Comparison of ENCODE assay signal across 16 cellular contexts in the genomic region with DNA sequence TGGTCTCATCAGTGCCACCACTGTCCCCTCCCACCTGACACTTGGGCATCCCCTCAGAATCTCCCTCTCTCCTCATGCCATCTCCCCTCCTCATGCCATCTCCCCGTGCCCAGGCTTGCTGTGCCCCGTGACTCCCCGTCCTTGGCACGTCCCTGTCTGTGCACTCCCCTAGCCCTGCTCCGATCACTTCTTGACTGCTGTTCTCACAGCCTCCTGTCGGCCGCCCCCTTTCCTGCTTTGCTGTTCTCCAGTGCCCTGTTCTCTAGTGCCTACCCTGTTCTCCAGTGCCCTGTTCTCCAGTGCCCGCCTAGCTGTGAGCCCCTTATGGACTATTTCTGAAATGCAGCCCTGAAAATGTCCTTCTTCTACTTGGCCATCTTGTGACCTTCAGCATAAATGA.
DNase-seq lines count a peak whose midpoint lies in the region; ATAC-seq and TF ChIP-seq lines count a peak whose summit lies in the region.
"Had no signal": no experiment of that assay in that cellular context is flagged by ENCODE, and none has a peak within 500 bp of the region (broad histone marks: within the 10 kb centered on the region; RNA-seq: fewer than 3 reads in every experiment).

No MANE protein-coding gene starts in this region.

- intact Hi-C loops in Calu3 (cut with micrococcal nuclease; ENCODE audit: unreplicated experiment) (no loop called here), vagina (cut with DNase I) (no loop called here)

- peaks cover 6% of the 10 kb centered on the region for H4K20me1 ChIP-seq in neural progenitor cell (ENCODE audit: low read depth)
- H4K20me1 ChIP-seq: BLaER1 had no signal

- H3K27ac ChIP-seq in endodermal cell (ENCODE audit: low read depth, low read length) (no peak overlapping the region), neural progenitor cell (no peak overlapping the region), vagina (no peak overlapping the region)
- H3K27ac ChIP-seq: BLaER1 had no signal

- H3K4me3 Mint-ChIP-seq in Calu3 (ENCODE audit: low read depth, unreplicated experiment) (no peak overlapping the region), endodermal cell (no peak overlapping the region), neural progenitor cell (no peak overlapping the region)
- no peak overlapping the region for H3K4me3 Mint-ChIP-seq in stimulated activated effector memory CD8-positive, alpha-beta T cell treated with anti-CD3 and anti-CD28 coated beads, Interleukin-12 subunit alpha, Interleukin-12 subunit beta, amount 100 ng/mL, for 72 hours
- H3K4me3 Mint-ChIP-seq: CD8-positive, alpha-beta memory T cell; GM23338 had no signal

- H3K36me3 ChIP-seq in endodermal cell (ENCODE audit: control insufficient read depth, insufficient read depth, low read length) (peaks cover 37% of the 10 kb centered on the region), neural progenitor cell (no peaks in the 10 kb centered on the region), vagina (no peaks in the 10 kb centered on the region)

- peak overlapping the region; percentile 18 for H3K27ac Mint-ChIP-seq in Calu3 (ENCODE audit: unreplicated experiment)
- peak overlapping the region; percentile 40 for H3K27ac Mint-ChIP-seq in endodermal cell
- peak overlapping the region; percentile 83 for H3K27ac Mint-ChIP-seq in neural progenitor cell
- H3K27ac Mint-ChIP-seq in stimulated activated effector memory CD8-positive, alpha-beta T cell treated with anti-CD3 and anti-CD28 coated beads, Interleukin-12 subunit alpha, Interleukin-12 subunit beta, amount 100 ng/mL, for 72 hours, result peak overlapping the region; percentile 39

- peaks cover 6% of the 10 kb centered on the region for H3F3A ChIP-seq in neural progenitor cell (ENCODE audit: low read depth)

- H3K4me1 Mint-ChIP-seq in Calu3 (ENCODE audit: low read depth, unreplicated experiment) (no peaks in the 10 kb centered on the region), endodermal cell (no peaks in the 10 kb centered on the region), neural progenitor cell (peaks cover 63% of the 10 kb centered on the region)
- H3K4me1 Mint-ChIP-seq in stimulated activated effector memory CD8-positive, alpha-beta T cell treated with anti-CD3 and anti-CD28 coated beads, Interleukin-12 subunit alpha, Interleukin-12 subunit beta, amount 100 ng/mL, for 72 hours, result no peaks in the 10 kb centered on the region
- H3K4me1 Mint-ChIP-seq: CD8-positive, alpha-beta memory T cell had no signal

- WGBS in endodermal cell (ENCODE audit: insufficient coverage in 1 of 2, insufficient read length in 1 of 2), 2 experiments, result 91 to 100% methylated on average over 7 to 8 of the region's 8 CpGs

- H3K9me3 ChIP-seq in endodermal cell (ENCODE audit: control insufficient read depth, low read length), result no peaks in the 10 kb centered on the region
- H3K9me3 ChIP-seq in neural progenitor cell (ENCODE audit: low read depth), result no peaks in the 10 kb centered on the region
- no peaks in the 10 kb centered on the region for H3K9me3 ChIP-seq in vagina
- H3K9me3 ChIP-seq: BLaER1, Caco-2 had no signal

- TF ChIP-seq CTCF in Calu3 (IDR thresholded peaks at IDR 0.05; ENCODE audit: unreplicated experiment), result no peak
- no peak for TF ChIP-seq CTCF in endodermal cell (conservative IDR thresholded peaks at IDR 0.05)
- TF ChIP-seq CTCF in neural progenitor cell (IDR thresholded peaks at IDR 0.05), result no peak
- no peak for TF ChIP-seq CTCF in vagina (IDR thresholded peaks at IDR 0.05)

- no peak overlapping the region for H2AFZ ChIP-seq in neural progenitor cell (replicated peaks)
- H2AFZ ChIP-seq: GM23338 had no signal

- H3K27me3 Mint-ChIP-seq in Calu3 (ENCODE audit: unreplicated experiment), result no peaks in the 10 kb centered on the region
- H3K27me3 Mint-ChIP-seq in endodermal cell (ENCODE audit: insufficient read depth), result no peaks in the 10 kb centered on the region
- H3K27me3 Mint-ChIP-seq in neural progenitor cell (ENCODE audit: insufficient read depth, low read depth), result peaks cover 3% of the 10 kb centered on the region

- DNase-seq in Calu3 (no peak), endodermal cell (peak; percentile 28), neural progenitor cell (ENCODE audit: low spot score) (no peak), vagina (ENCODE audit: extremely low spot score in 2 of 2) (no peak)
- DNase-seq in stimulated activated effector memory CD8-positive, alpha-beta T cell treated with anti-CD3 and anti-CD28 coated beads, Interleukin-12 subunit alpha, Interleukin-12 subunit beta, amount 100 ng/mL, for 72 hours (ENCODE audit: low spot score in 2 of 2), result no peak
- DNase-seq: 8988T; AML-193; Caco-2; CD8-positive, alpha-beta memory T cell; DMS 273 treated with DMSO at 0.1 percent for 48 hours; H7 had no signal

- CTCF ChIA-PET in Calu3 (lab: Charles Lee), result no interaction called here

- H3K9ac ChIP-seq in endodermal cell (ENCODE audit: extremely low read depth, low read length, poor library complexity, severe bottlenecking) (no peak overlapping the region), neural progenitor cell (no peak overlapping the region)
- H3K9ac ChIP-seq: BLaER1 had no signal

- H3K27me3 ChIP-seq in endodermal cell (ENCODE audit: control insufficient read depth, insufficient read depth, low read length, poor library complexity, severe bottlenecking) (no peaks in the 10 kb centered on the region), neural progenitor cell (no peaks in the 10 kb centered on the region), vagina (no peaks in the 10 kb centered on the region)
- H3K27me3 ChIP-seq: BLaER1 had no signal

- H3K4me2 ChIP-seq in neural progenitor cell, result no peak overlapping the region
- H3K4me2 ChIP-seq: BLaER1, GM23338 had no signal

- ATAC-seq in stimulated activated effector memory CD8-positive, alpha-beta T cell treated with anti-CD3 and anti-CD28 coated beads, Interleukin-12 subunit alpha, Interleukin-12 subunit beta, amount 100 ng/mL, for 72 hours, result no peak
- ATAC-seq in GM18861 (IDR thresholded peaks at IDR 0.05; ENCODE audit: unreplicated experiment) (no peak), GM21576 (IDR thresholded peaks at IDR 0.05; ENCODE audit: unreplicated experiment) (no peak), HG03039 (IDR thresholded peaks at IDR 0.05; ENCODE audit: unreplicated experiment) (no peak)
- ATAC-seq: GM23338 had no signal

- TF ChIP-seq POLR2A in vagina (IDR thresholded peaks at IDR 0.05), result no peak

- no TSS peak for BruUV-seq in Calu3 (replicated peaks; lab: Mats Ljungman, UMichigan)

- H3K4me3 ChIP-seq in endodermal cell (ENCODE audit: low read length) (no peak overlapping the region), neural progenitor cell (no peak overlapping the region), vagina (no peak overlapping the region)
- H3K4me3 ChIP-seq: BLaER1, GM23338 had no signal

- H3K79me2 ChIP-seq in neural progenitor cell (ENCODE audit: low read depth), result no peaks in the 10 kb centered on the region

- H3K9me3 Mint-ChIP-seq in Calu3 (ENCODE audit: low read depth, unreplicated experiment) (no peaks in the 10 kb centered on the region), endodermal cell (no peaks in the 10 kb centered on the region), neural progenitor cell (no peaks in the 10 kb centered on the region)
- H3K9me3 Mint-ChIP-seq in stimulated activated effector memory CD8-positive, alpha-beta T cell treated with anti-CD3 and anti-CD28 coated beads, Interleukin-12 subunit alpha, Interleukin-12 subunit beta, amount 100 ng/mL, for 72 hours, result no peaks in the 10 kb centered on the region
- H3K9me3 Mint-ChIP-seq: CD8-positive, alpha-beta memory T cell; GM23338 had no signal

- H3K36me3 Mint-ChIP-seq in Calu3 (ENCODE audit: insufficient read depth, unreplicated experiment) (peaks cover 78% of the 10 kb centered on the region), endodermal cell (ENCODE audit: low read depth) (peaks cover 66% of the 10 kb centered on the region), neural progenitor cell (peaks cover 23% of the 10 kb centered on the region)
- no peaks in the 10 kb centered on the region for H3K36me3 Mint-ChIP-seq in stimulated activated effector memory CD8-positive, alpha-beta T cell treated with anti-CD3 and anti-CD28 coated beads, Interleukin-12 subunit alpha, Interleukin-12 subunit beta, amount 100 ng/mL, for 72 hours

- H3K4me1 ChIP-seq in endodermal cell (ENCODE audit: control insufficient read depth, insufficient read depth, low read length) (no peaks in the 10 kb centered on the region), neural progenitor cell (peaks cover 21% of the 10 kb centered on the region), vagina (no peaks in the 10 kb centered on the region)
- H3K4me1 ChIP-seq: BLaER1, Caco-2 had no signal

Comparison
In these comparisons a context has a peak if more than half of its experiments do, and no peak if none do; other contexts are left out.
1. H3K27ac Mint-ChIP-seq: peak in every context shown above with its lines; median percentile 83 in neural progenitor cell; 40 in endodermal cell; 39 in stimulated activated effector memory CD8-positive, alpha-beta T cell treated with anti-CD3 and anti-CD28 coated beads, Interleukin-12 subunit alpha, Interleukin-12 subunit beta, amount 100 ng/mL, for 72 hours; 18 in Calu3.